ENCODE assay signal across 11 cellular contexts in genomic region chr17:39704821-39705551, GRCh38. TPM values are rescaled to one million over a fixed set of nuclear protein-coding genes. Genes with fewer than 3 reads are reported as not detected.
DNase-seq lines count a peak whose midpoint lies in the region; ATAC-seq and TF ChIP-seq lines count a peak whose summit lies in the region.
"Had no signal": no experiment of that assay in that cellular context is flagged by ENCODE, and none has a peak within 500 bp of the region (broad histone marks: within the 10 kb centered on the region; RNA-seq: fewer than 3 reads in every experiment).

No MANE protein-coding gene starts in this region.

- in situ Hi-C loops in mammary epithelial cell (cut with MboI; ENCODE audit: low sequenced_read_pairs in 2 of 2): no loop called here

- no peak for TF ChIP-seq POLR2A in suprapubic skin (IDR thresholded peaks at IDR 0.05)

- no peak overlapping the region for H3K9ac ChIP-seq in mammary epithelial cell (ENCODE audit: insufficient read depth, low read length)
- H3K9ac ChIP-seq in MM.1S (ENCODE audit: low read length): no peak overlapping the region

- ATAC-seq in HG03442 (IDR thresholded peaks at IDR 0.05; ENCODE audit: unreplicated experiment) (no peak), HG03135 (IDR thresholded peaks at IDR 0.05; ENCODE audit: unreplicated experiment) (no peak)

- H3K4me1 ChIP-seq in mammary epithelial cell (ENCODE audit: insufficient read depth, low read length) (peaks cover 40% of the 10 kb centered on the region), suprapubic skin (peaks cover 72% of the 10 kb centered on the region), MM.1S (ENCODE audit: low read length) (peaks cover 27% of the 10 kb centered on the region)

- no peaks in the 10 kb centered on the region for H3F3A ChIP-seq in MM.1S (ENCODE audit: insufficient read depth, low read length)

- H3K27ac ChIP-seq in mammary epithelial cell (ENCODE audit: insufficient read depth, low read depth, low read length) (peak overlapping the region; percentile 44), suprapubic skin (peak overlapping the region; percentile 87), MM.1S (ENCODE audit: low read length) (no peak overlapping the region)

- intact Hi-C loops in mammary epithelial cell (cut with micrococcal nuclease): loop anchor here (5.0 kb wide), 1 partner anchor 68 kb away; the partner anchor contains the start of gene STARD3

- dilution Hi-C loops in mammary epithelial cell (cut with HindIII; ENCODE audit: low sequenced_read_pairs): no loop called here

- H3K27me3 ChIP-seq in mammary epithelial cell (ENCODE audit: insufficient read depth, low read length) (no peaks in the 10 kb centered on the region), suprapubic skin (no peaks in the 10 kb centered on the region), MM.1S (replicated peaks; ENCODE audit: insufficient read depth, low read length) (no peaks in the 10 kb centered on the region)

- DNase-seq in HFF-Myc (ENCODE audit: extremely low read depth, low read depth) (no peak), mammary epithelial cell (no peak), iris pigment epithelial cell (ENCODE audit: low read depth) (peak; percentile 67), suprapubic skin (ENCODE audit: low spot score in 2 of 2) (no peak), NCI-H1436 (lab: John Stamatoyannopoulos, UW) (no peak), MM.1S (no peak)
- DNase-seq: dermis blood vessel endothelial cell, GOT3 had no signal

- no peaks in the 10 kb centered on the region for H3K9me2 ChIP-seq in MM.1S (replicated peaks; ENCODE audit: insufficient read depth, low read length)

- H3K4me3 ChIP-seq in HFF-Myc (replicated peaks; ENCODE audit: low read depth, low read length) (no peak overlapping the region), mammary epithelial cell (replicated peaks in 1 of 3; ENCODE audit: insufficient read depth in 1 of 3, low read depth in 2 of 3, low read length in 3 of 3) (no peak overlapping the region), suprapubic skin (peak overlapping the region; percentile 15), MM.1S (ENCODE audit: low read length) (no peak overlapping the region)

- BruUV-seq in mammary epithelial cell (replicated peaks; lab: Mats Ljungman, UMichigan): no TSS peak

- 67% methylated on average over 7 of the region's 11 CpGs for WGBS in mammary epithelial cell (ENCODE audit: low coverage, missing lambda C conversion rate)
- WGBS in suprapubic skin: 49% methylated on average over 11 of the region's 11 CpGs

- peaks cover 2% of the 10 kb centered on the region for H3K36me3 ChIP-seq in mammary epithelial cell (ENCODE audit: insufficient read depth, low read length)
- peaks cover 31% of the 10 kb centered on the region for H3K36me3 ChIP-seq in suprapubic skin
- H3K36me3 ChIP-seq in MM.1S (replicated peaks; ENCODE audit: insufficient read depth, low read length): no peaks in the 10 kb centered on the region

- peaks cover 70% of the 10 kb centered on the region for H3K79me2 ChIP-seq in mammary epithelial cell (ENCODE audit: insufficient read depth, low read length)
- H3K79me2 ChIP-seq in MM.1S (ENCODE audit: low read length): no peaks in the 10 kb centered on the region

- CTCF ChIA-PET in mammary epithelial cell (lab: Charles Lee; ENCODE audit: low non-redundant PET): interaction anchor here (0.5 kb wide), 1 partner anchor 14 kb away, joined by 3 read pairs; no protein-coding TSS in a partner anchor

- no peak for TF ChIP-seq EP300 in suprapubic skin (IDR thresholded peaks at IDR 0.05)

- H3K9me3 ChIP-seq in mammary epithelial cell (replicated peaks; ENCODE audit: insufficient read depth, low read length): no peaks in the 10 kb centered on the region
- H3K9me3 ChIP-seq in suprapubic skin: no peaks in the 10 kb centered on the region
- H3K9me3 ChIP-seq in MM.1S (replicated peaks; ENCODE audit: insufficient read depth, low read length): no peaks in the 10 kb centered on the region

- H3K4me2 ChIP-seq in mammary epithelial cell (ENCODE audit: insufficient read depth, low read depth, low read length) (peak overlapping the region; percentile 76), MM.1S (ENCODE audit: low read depth, low read length) (no peak overlapping the region)

- no peak overlapping the region for H2AFZ ChIP-seq in mammary epithelial cell (ENCODE audit: low read depth, low read length)
- H2AFZ ChIP-seq in MM.1S (ENCODE audit: low read length): no peak overlapping the region

- H4K20me1 ChIP-seq in mammary epithelial cell (ENCODE audit: insufficient read depth, low read length) (no peaks in the 10 kb centered on the region), MM.1S (ENCODE audit: insufficient read depth, low read length) (no peaks in the 10 kb centered on the region)

- TF ChIP-seq CTCF in HFF-Myc (IDR thresholded peaks at IDR 0.05; ENCODE audit: low read depth, low read length, missing control alignments) (peak; percentile 13), mammary epithelial cell (conservative IDR thresholded peaks at IDR 0.05 in 1 of 2, IDR thresholded peaks at IDR 0.05 in 1 of 2; ENCODE audit: extremely low read depth in 1 of 2, insufficient read depth in 1 of 2, low read depth in 1 of 2, low read length in 2 of 2) (peak; percentile 14 to 42), suprapubic skin (IDR thresholded peaks at IDR 0.05) (peak; percentile 29 to 31), MM.1S (IDR thresholded peaks at IDR 0.05; ENCODE audit: low read length) (no peak)

RNA-seq across cellular contexts. Expression of gene ERBB2, which starts 5.1 kb away (rescaled TPM):
- 10 to 100 TPM; 54.3 to 66.5 TPM for total RNA-seq in mammary epithelial cell
- polyA plus RNA-seq in mammary epithelial cell: 28.4 TPM
- polyA minus RNA-seq in mammary epithelial cell: 222 TPM
- 100 to 1,000 TPM; 144 to 192 (median 173) TPM for total RNA-seq in suprapubic skin

RNA-seq across cellular contexts. Expression of gene PGAP3, which starts 17.1 kb away (rescaled TPM):
- total RNA-seq in mammary epithelial cell (10 to 100 TPM in 1 of 2 donors, 1 to 10 TPM in 1; 8.3 to 13.2 TPM), suprapubic skin (10 to 100 TPM; 25.7 to 41.5 (median 32.7) TPM)
- polyA plus RNA-seq in mammary epithelial cell: 5.0 TPM
- polyA minus RNA-seq in mammary epithelial cell: 6.7 TPM

RNA-seq across cellular contexts. Expression of gene MIEN1, which starts 25.3 kb away (rescaled TPM):
- total RNA-seq in mammary epithelial cell (10 to 100 TPM; 10.2 to 36.8 TPM), suprapubic skin (10 to 100 TPM; 43.6 to 54.1 (median 52.1) TPM)
- 47.4 TPM for polyA plus RNA-seq in mammary epithelial cell
- 29.8 TPM for polyA minus RNA-seq in mammary epithelial cell

RNA-seq across cellular contexts. Expression of gene GRB7, which starts 32.8 kb away (rescaled TPM):
- total RNA-seq in mammary epithelial cell: 10 to 100 TPM in 1 of 2 donors, 1 to 10 TPM in 1; 1.5 to 18.2 TPM
- polyA plus RNA-seq in mammary epithelial cell: 9.9 TPM
- polyA minus RNA-seq in mammary epithelial cell: 9.1 TPM
- total RNA-seq in suprapubic skin: 100 to 1,000 TPM in 1 of 4 donors, 10 to 100 TPM in 3; 49.4 to 114 (median 72.4) TPM
- total RNA-seq: activated CD8-positive, alpha-beta memory T cell treated with anti-CD3 and anti-CD28 coated beads for 36 hours had no signal

RNA-seq across cellular contexts. Expression of gene PNMT, which starts 36.7 kb away (rescaled TPM):
- total RNA-seq in mammary epithelial cell (not detected), suprapubic skin (1 to 10 TPM in 2 of 4 donors, under 1 TPM in 2; 0.53 to 1.6 (median 1.1) TPM)
- polyA plus RNA-seq in mammary epithelial cell: not detected
- not detected for polyA minus RNA-seq in mammary epithelial cell
